Comparison of ENCODE assay signal across 1 cellular context in the genomic region with DNA sequence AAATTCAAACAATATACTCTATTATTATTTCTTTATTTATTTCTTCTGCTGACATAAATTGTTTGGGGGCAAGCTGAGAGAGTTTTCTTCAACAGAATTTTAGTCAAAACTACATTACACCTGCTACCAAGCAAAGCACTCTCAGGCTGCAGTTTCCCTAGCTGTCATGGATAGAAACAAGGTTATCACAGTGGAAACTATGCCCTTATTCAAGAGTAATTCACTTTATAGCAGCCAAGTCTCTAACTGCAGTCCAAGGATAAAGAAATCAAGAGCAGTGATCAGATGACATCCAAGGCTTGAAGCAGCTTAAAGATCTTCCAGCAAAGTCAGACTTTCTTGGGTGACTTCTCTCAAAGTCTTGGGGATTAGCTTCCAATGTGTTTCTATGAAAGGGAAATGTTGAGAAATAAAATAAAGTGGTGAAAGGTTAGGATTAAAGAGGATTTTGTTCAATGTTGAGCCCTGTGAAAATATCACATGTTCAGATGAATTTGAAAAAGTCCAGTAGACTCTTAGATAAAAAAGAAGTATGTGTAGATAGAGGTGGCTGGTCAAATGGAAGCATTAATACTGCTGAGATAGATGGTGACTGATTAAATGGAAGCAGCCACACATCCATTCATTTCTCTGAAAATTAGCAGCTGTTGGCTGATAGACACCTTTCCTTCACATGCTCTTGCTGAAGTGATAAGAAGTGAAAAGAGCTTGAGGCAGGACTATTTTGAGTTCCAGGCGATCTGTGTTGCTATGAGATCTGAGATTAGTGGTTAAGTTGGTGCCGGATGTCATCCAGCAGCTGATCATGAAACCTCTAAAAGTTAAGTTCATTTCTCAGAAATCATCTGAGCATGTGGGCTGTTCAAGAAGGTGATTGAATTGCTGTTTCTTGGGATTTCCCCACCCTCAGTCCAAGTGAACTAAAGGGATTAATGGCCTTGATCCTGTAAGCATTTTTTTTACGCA.
TF ChIP-seq lines count a peak whose summit lies in the region.

No MANE protein-coding gene starts in this region.

TF ChIP-seq in H1, 55 proteins besides CTCF, POLR2A, EP300 and RAD21:
- TF ChIP-seq RXRA (IDR thresholded peaks at IDR 0.05; ENCODE audit: insufficient read depth, low read depth, low read length) (no peak), RFX5 (IDR thresholded peaks at IDR 0.05; ENCODE audit: borderline replicate concordance, low read depth, low read length) (no peak), CHD1 (IDR thresholded peaks at IDR 0.05; ENCODE audit: low read depth, low read length) (no peak), ZNF274 (IDR thresholded peaks at IDR 0.05; ENCODE audit: borderline replicate concordance, extremely low read depth, low read length) (no peak), FOSL1 (IDR thresholded peaks at IDR 0.05; ENCODE audit: insufficient read depth, low read depth, low read length) (no peak), TAF7 (optimal IDR thresholded peaks at IDR 0.05; ENCODE audit: borderline replicate concordance, low read depth, low read length) (no peak), SP4 (IDR thresholded peaks at IDR 0.05; ENCODE audit: low read length) (no peak), SIX5 (IDR thresholded peaks at IDR 0.05; ENCODE audit: low read depth, low read length) (no peak), BACH1 (IDR thresholded peaks at IDR 0.05; ENCODE audit: low read length) (no peak)
TF ChIP-seq in H1: peak in this region for 0.
